In the genomic region with DNA sequence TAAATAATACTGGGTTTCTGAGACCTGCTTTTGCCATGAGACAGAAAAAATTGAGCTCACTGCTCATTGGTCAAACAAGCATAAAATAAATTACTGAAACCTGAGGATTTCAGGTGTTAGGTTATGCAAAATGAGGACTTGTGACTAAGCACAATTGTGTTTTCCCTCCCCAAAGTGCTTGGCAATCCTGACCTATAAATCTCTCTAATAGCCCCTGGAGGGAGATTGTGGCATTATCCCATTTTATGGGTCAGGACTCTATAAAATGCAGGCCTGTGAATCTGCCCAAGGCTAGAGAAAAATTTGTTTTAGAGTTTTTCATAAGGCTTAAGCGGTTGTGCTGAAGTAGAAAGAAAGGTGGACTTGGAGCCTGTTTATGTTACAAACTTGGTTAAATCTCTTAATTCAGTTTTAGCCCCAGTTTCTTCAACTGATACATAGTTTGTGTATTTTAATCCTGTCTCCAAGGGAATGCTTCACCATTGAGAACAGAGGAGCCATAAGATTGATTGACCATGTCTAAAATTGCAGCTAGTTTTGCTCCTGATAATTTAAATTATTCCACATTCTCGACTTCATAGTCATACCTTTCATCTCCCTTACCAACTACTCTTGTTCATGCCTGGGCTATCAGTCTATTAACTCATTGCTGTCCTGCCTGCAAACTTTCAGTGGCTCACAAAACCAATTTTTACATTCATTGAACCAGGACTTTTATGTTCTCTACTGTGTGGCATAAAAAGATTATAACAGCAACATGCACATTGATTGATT, we compare ENCODE assay signal across 14 cellular contexts.
"Had no signal": no experiment of that assay in that cellular context is flagged by ENCODE, and none has a peak within 500 bp of the region (broad histone marks: within the 10 kb centered on the region; RNA-seq: fewer than 3 reads in every experiment).

No MANE protein-coding gene starts in this region.

- H3K27ac Mint-ChIP-seq: activated naive CD8-positive, alpha-beta T cell; stimulated activated effector memory CD8-positive, alpha-beta T cell treated with anti-CD3 and anti-CD28 coated beads, Interleukin-12 subunit alpha, Interleukin-12 subunit beta, amount 100 ng/mL, for 72 hours; T-helper 17 cell had no signal

- H3K36me3 ChIP-seq: cardiac muscle cell, heart left ventricle, neutrophil, right atrium auricular region, thyroid gland had no signal

- H3K36me3 Mint-ChIP-seq: activated naive CD8-positive, alpha-beta T cell; stimulated activated effector memory CD8-positive, alpha-beta T cell treated with anti-CD3 and anti-CD28 coated beads, Interleukin-12 subunit alpha, Interleukin-12 subunit beta, amount 100 ng/mL, for 72 hours had no signal

- H3K27me3 Mint-ChIP-seq: activated naive CD8-positive, alpha-beta T cell; T-helper 17 cell had no signal

- H3K27ac ChIP-seq: cardiac muscle cell, heart left ventricle, neutrophil, right atrium auricular region, thyroid gland had no signal

- H3K4me1 Mint-ChIP-seq: stimulated activated effector memory CD8-positive, alpha-beta T cell treated with anti-CD3 and anti-CD28 coated beads, Interleukin-12 subunit alpha, Interleukin-12 subunit beta, amount 100 ng/mL, for 72 hours; T-helper 17 cell had no signal

- DNase-seq: activated CD4-positive, alpha-beta T cell treated with anti-CD3 and anti-CD28 coated beads, Interleukin-2, amount 50 U/mL, for 4 hours; activated CD4-positive, CD25-positive, alpha-beta regulatory T cell; activated gamma-delta T cell; activated T-cell treated with anti-CD3 and anti-CD28 coated beads, Interleukin-2, amount 50 U/mL, for 48 hours; heart left ventricle; kidney; left ventricle myocardium superior; T-helper 17 cell; thyroid gland had no signal

- ATAC-seq: heart left ventricle; left ventricle myocardium superior; stimulated activated effector memory CD8-positive, alpha-beta T cell treated with anti-CD3 and anti-CD28 coated beads, Interleukin-12 subunit alpha, Interleukin-12 subunit beta, amount 100 ng/mL, for 72 hours; T-helper 17 cell had no signal

- H3K27me3 ChIP-seq: cardiac muscle cell, heart left ventricle, neutrophil, right atrium auricular region, thyroid gland had no signal

- H3K9me3 ChIP-seq: heart left ventricle, neutrophil, right atrium auricular region, thyroid gland had no signal

- H3K4me3 Mint-ChIP-seq: activated naive CD8-positive, alpha-beta T cell; stimulated activated effector memory CD8-positive, alpha-beta T cell treated with anti-CD3 and anti-CD28 coated beads, Interleukin-12 subunit alpha, Interleukin-12 subunit beta, amount 100 ng/mL, for 72 hours; T-helper 17 cell had no signal

- H3K4me3 ChIP-seq: cardiac muscle cell, heart left ventricle, right atrium auricular region, thyroid gland had no signal

- H3K4me1 ChIP-seq: heart left ventricle, right atrium auricular region, thyroid gland had no signal
